Comparison of ENCODE assay signal across 9 cellular contexts in the genomic region with DNA sequence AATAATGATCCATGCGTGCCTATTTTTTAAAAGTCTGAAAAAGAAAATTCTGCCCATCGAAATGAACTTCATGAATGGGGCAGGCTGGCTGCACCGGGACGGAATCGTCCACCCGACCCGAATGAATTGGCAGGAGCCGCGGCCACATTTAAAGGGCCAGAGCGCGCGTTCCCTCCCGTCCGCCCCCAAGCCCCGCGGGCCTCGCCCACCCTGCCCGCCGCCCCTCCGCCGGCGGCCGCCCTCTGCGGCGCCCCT. TPM values are rescaled to one million over a fixed set of nuclear protein-coding genes. Genes with fewer than 3 reads are reported as not detected.
DNase-seq lines count a peak whose midpoint lies in the region; ATAC-seq and TF ChIP-seq lines count a peak whose summit lies in the region.
"Had no signal": no experiment of that assay in that cellular context is flagged by ENCODE, and none has a peak within 500 bp of the region (broad histone marks: within the 10 kb centered on the region; RNA-seq: fewer than 3 reads in every experiment).

No MANE protein-coding gene starts in this region.

- no peak overlapping the region for H3K27ac ChIP-seq in iPS DF 6.9 (ENCODE audit: low read length)
- H3K27ac ChIP-seq in thyroid gland, result peak overlapping the region in 2 of 3 donors; percentile 32 to 65
- H3K27ac ChIP-seq: VCaP had no signal

- H3K4me3 ChIP-seq in iPS DF 6.9 (ENCODE audit: low read length) (peak overlapping the region; percentile 1; the same call in 1 of the 2 replicates), thyroid gland (replicated peaks in 1 of 3) (peak overlapping the region; percentile 50 to 59 (median 53))

- intact Hi-C loops in thyroid gland (cut with DNase I) (loop anchor here (10.0 kb wide), 1 partner anchor 821 kb away; no protein-coding TSS in a partner anchor), posterior vena cava (cut with DNase I) (loop anchor here in 1 of 2 donors (5.0 kb wide), 1 partner anchor 912 kb away; no protein-coding TSS in a partner anchor)

- no peak for DNase-seq in activated CD4-positive, alpha-beta memory T cell treated with anti-CD3 and anti-CD28 coated beads, Interleukin-2, amount 10 ng/mL, durations not matched to agents 7 days and 5 days
- DNase-seq in iPS DF 6.9 (ENCODE audit: low read depth, low spot score), result no peak
- DNase-seq in thyroid gland, result peak in 1 of 2 donors; percentile 65
- no peak for DNase-seq in ACHN
- DNase-seq in posterior vena cava (ENCODE audit: low spot score), result no peak
- DNase-seq in NCI-H146 treated with DMSO at 0.1 percent for 48 hours (lab: John Stamatoyannopoulos, UW; ENCODE audit: unreplicated experiment), result no peak

- H3K4me3 Mint-ChIP-seq in activated CD4-positive, alpha-beta memory T cell treated with anti-CD3 and anti-CD28 coated beads, Interleukin-2, amount 10 ng/mL, durations not matched to agents 7 days and 5 days, result peak overlapping the region; percentile 98

- H3K4me1 Mint-ChIP-seq in activated CD4-positive, alpha-beta memory T cell treated with anti-CD3 and anti-CD28 coated beads, Interleukin-2, amount 10 ng/mL, durations not matched to agents 7 days and 5 days, result peaks cover 36% of the 10 kb centered on the region

- in situ Hi-C loops in ACHN (cut with HindIII; ENCODE audit: low pct_ligation_motif_present, low pct_unique_long_range_greater_than_20kb, low sequenced_read_pairs), result no loop called here

- peaks cover 74% of the 10 kb centered on the region for H3K27me3 ChIP-seq in iPS DF 6.9 (ENCODE audit: control insufficient read depth, insufficient read depth, low read length)
- H3K27me3 ChIP-seq in thyroid gland, result peaks cover 34% of the 10 kb centered on the region

- no peak for TF ChIP-seq POLR2A in thyroid gland (IDR thresholded peaks at IDR 0.05)

- no peaks in the 10 kb centered on the region for H3K9me3 Mint-ChIP-seq in activated CD4-positive, alpha-beta memory T cell treated with anti-CD3 and anti-CD28 coated beads, Interleukin-2, amount 10 ng/mL, durations not matched to agents 7 days and 5 days

- peaks cover 19% of the 10 kb centered on the region for H3K27me3 Mint-ChIP-seq in activated CD4-positive, alpha-beta memory T cell treated with anti-CD3 and anti-CD28 coated beads, Interleukin-2, amount 10 ng/mL, durations not matched to agents 7 days and 5 days

- no CpG with 5 or more reads among the region's 25 CpGs for WGBS in iPS DF 6.9 (ENCODE audit: insufficient coverage, insufficient read length)
- WGBS in thyroid gland, 2 donors, result 0% methylated on average over 6 to 23 of the region's 25 CpGs

- POLR2A ChIA-PET in activated CD4-positive, alpha-beta memory T cell treated with anti-CD3 and anti-CD28 coated beads, Interleukin-2, amount 10 ng/mL, durations not matched to agents 7 days and 5 days (lab: Charles Lee), result interaction anchor here (0.6 to 7.0 kb wide), 14 partner anchors 9 to 362 kb away, joined by 3 to 49 read pairs (median 4); no protein-coding TSS in a partner anchor

- peaks cover 4% of the 10 kb centered on the region for H3K4me1 ChIP-seq in iPS DF 6.9 (ENCODE audit: control insufficient read depth, insufficient read depth, low read length)
- peaks cover 32 to 46% of the 10 kb centered on the region in 2 donors for H3K4me1 ChIP-seq in thyroid gland

- no peak for TF ChIP-seq CTCF in thyroid gland (IDR thresholded peaks at IDR 0.05)

- H3K9me3 ChIP-seq in iPS DF 6.9 (ENCODE audit: control insufficient read depth, insufficient read depth, low read length), result no peaks in the 10 kb centered on the region
- no peaks in the 10 kb centered on the region for H3K9me3 ChIP-seq in thyroid gland

- peak overlapping the region; percentile 98 for H3K27ac Mint-ChIP-seq in activated CD4-positive, alpha-beta memory T cell treated with anti-CD3 and anti-CD28 coated beads, Interleukin-2, amount 10 ng/mL, durations not matched to agents 7 days and 5 days

- H3K36me3 ChIP-seq in iPS DF 6.9 (ENCODE audit: control insufficient read depth, insufficient read depth, low read length), result no peaks in the 10 kb centered on the region
- no peaks in the 10 kb centered on the region for H3K36me3 ChIP-seq in thyroid gland

- ATAC-seq in GM18511 (IDR thresholded peaks at IDR 0.05; ENCODE audit: unreplicated experiment) (peak; percentile 18), HG02678 (IDR thresholded peaks at IDR 0.05; ENCODE audit: unreplicated experiment) (peak; percentile 10)

- peaks cover 50% of the 10 kb centered on the region for H3K36me3 Mint-ChIP-seq in activated CD4-positive, alpha-beta memory T cell treated with anti-CD3 and anti-CD28 coated beads, Interleukin-2, amount 10 ng/mL, durations not matched to agents 7 days and 5 days (ENCODE audit: low read depth)

- CTCF ChIA-PET in activated CD4-positive, alpha-beta memory T cell treated with anti-CD3 and anti-CD28 coated beads, Interleukin-2, amount 10 ng/mL, durations not matched to agents 7 days and 5 days (lab: Charles Lee), result interaction anchor here (0.6 to 1.0 kb wide), 4 partner anchors 21 to 1125 kb away, joined by 3 to 4 read pairs (median 4); no protein-coding TSS in a partner anchor

RNA-seq across cellular contexts. Expression of gene GATA3, which starts 0.3 kb away (rescaled TPM):
- total RNA-seq in activated CD4-positive, alpha-beta memory T cell treated with anti-CD3 and anti-CD28 coated beads, Interleukin-2, amount 10 ng/mL, durations not matched to agents 7 days and 5 days, result 100 to 1,000 TPM; 112 TPM
- total RNA-seq in thyroid gland, result 1 to 10 TPM; 1.1 to 3.8 (median 1.9) TPM
- under 1 TPM; 0.97 to 1.00 TPM for total RNA-seq in posterior vena cava

Comparison
In these comparisons a context has a peak if more than half of its experiments do, and no peak if none do; other contexts are left out.
1. RNA of gene GATA3, which starts 0.3 kb away (total RNA-seq): 112 TPM in activated CD4-positive, alpha-beta memory T cell treated with anti-CD3 and anti-CD28 coated beads, Interleukin-2, amount 10 ng/mL, durations not matched to agents 7 days and 5 days; 1.1 to 3.8 TPM in thyroid gland and 0.97 to 1.00 TPM in posterior vena cava; every median in the first group is over 10 times any median in the second.